ENCODE assay signal across 1 cellular context in the genomic region with DNA sequence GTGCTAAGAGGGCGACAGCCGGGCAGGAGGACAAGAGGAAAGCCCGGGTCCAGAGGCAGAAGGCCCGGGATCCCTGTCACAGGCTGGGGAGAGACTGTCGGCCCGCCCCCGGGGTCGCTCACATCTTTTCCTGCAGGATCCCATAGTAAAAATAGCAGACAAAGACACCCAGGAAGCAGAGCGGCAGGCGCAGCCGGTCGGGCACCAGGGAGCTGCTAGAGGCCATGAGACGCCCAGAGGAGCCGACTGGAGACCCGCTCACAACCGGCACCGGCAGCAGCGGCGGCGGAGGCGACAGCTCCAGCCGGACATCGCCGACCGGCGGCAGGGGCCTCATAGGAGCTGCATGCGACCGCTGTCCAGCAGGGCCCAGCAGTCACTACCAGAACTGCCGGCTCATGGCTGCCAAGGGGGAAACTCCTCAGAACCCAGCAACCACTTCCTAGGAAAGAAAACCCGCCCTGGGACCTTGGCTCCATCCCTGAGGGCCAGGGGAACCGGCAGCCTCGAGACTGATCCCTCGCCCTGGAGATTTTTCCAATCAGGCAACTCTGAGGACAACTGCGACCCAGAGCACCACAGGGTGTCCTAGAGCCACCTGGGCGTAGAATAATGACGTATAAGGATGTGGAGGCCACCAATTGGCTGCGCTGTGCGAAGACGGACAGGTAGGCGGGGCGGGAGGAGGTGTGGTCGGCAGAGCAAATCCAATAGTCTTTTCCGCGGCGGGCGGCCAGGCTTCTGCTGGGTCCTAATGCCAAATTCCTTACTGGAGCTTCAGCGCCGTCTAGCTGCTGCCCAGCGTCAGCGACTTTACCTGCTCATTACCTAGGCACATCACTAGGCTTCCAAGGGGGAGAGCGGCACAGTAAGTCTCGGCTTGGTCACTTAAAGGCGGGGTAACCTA.
TF ChIP-seq lines count a peak whose summit lies in the region.

A gene with protein sequence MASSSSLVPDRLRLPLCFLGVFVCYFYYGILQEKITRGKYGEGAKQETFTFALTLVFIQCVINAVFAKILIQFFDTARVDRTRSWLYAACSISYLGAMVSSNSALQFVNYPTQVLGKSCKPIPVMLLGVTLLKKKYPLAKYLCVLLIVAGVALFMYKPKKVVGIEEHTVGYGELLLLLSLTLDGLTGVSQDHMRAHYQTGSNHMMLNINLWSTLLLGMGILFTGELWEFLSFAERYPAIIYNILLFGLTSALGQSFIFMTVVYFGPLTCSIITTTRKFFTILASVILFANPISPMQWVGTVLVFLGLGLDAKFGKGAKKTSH (minus strand): TSS at position 357 of the 907 bp plus-strand sequence. CDS start 131 bp downstream, at position 226.

TF ChIP-seq in HepG2, 621 proteins besides CTCF, POLR2A, EP300 and RAD21 (continued from another document and continues in another):
- TF ChIP-seq ZNF234 (CRISPR knock-in tag; conservative IDR thresholded peaks at IDR 0.05): no peak
- no peak for TF ChIP-seq RARG (CRISPR knock-in tag; IDR thresholded peaks at IDR 0.05; ENCODE audit: low read depth)
- no peak for TF ChIP-seq NFKBIZ (CRISPR knock-in tag; IDR thresholded peaks at IDR 0.05)
- peak; percentile 88; the same call in 1 of the 2 replicates for TF ChIP-seq RFXAP (CRISPR knock-in tag; IDR thresholded peaks at IDR 0.05; ENCODE audit: borderline replicate concordance)
- peak; percentile 78; the same call in 1 of the 2 replicates for TF ChIP-seq ZNF451 (CRISPR knock-in tag; IDR thresholded peaks at IDR 0.05)
- TF ChIP-seq, protein P1, sequence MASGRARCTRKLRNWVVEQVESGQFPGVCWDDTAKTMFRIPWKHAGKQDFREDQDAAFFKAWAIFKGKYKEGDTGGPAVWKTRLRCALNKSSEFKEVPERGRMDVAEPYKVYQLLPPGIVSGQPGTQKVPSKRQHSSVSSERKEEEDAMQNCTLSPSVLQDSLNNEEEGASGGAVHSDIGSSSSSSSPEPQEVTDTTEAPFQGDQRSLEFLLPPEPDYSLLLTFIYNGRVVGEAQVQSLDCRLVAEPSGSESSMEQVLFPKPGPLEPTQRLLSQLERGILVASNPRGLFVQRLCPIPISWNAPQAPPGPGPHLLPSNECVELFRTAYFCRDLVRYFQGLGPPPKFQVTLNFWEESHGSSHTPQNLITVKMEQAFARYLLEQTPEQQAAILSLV (CRISPR knock-in tag; IDR thresholded peaks at IDR 0.05; ENCODE audit: borderline replicate concordance): peak; percentile 92; the same call in 1 of the 2 replicates
- TF ChIP-seq NFIB (CRISPR knock-in tag; IDR thresholded peaks at IDR 0.05; ENCODE audit: borderline replicate concordance): no peak
- TF ChIP-seq, protein P2, sequence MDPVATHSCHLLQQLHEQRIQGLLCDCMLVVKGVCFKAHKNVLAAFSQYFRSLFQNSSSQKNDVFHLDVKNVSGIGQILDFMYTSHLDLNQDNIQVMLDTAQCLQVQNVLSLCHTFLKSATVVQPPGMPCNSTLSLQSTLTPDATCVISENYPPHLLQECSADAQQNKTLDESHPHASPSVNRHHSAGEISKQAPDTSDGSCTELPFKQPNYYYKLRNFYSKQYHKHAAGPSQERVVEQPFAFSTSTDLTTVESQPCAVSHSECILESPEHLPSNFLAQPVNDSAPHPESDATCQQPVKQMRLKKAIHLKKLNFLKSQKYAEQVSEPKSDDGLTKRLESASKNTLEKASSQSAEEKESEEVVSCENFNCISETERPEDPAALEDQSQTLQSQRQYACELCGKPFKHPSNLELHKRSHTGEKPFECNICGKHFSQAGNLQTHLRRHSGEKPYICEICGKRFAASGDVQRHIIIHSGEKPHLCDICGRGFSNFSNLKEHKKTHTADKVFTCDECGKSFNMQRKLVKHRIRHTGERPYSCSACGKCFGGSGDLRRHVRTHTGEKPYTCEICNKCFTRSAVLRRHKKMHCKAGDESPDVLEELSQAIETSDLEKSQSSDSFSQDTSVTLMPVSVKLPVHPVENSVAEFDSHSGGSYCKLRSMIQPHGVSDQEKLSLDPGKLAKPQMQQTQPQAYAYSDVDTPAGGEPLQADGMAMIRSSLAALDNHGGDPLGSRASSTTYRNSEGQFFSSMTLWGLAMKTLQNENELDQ (CRISPR knock-in tag; IDR thresholded peaks at IDR 0.05; ENCODE audit: borderline replicate concordance): no peak
- TF ChIP-seq, protein P3, sequence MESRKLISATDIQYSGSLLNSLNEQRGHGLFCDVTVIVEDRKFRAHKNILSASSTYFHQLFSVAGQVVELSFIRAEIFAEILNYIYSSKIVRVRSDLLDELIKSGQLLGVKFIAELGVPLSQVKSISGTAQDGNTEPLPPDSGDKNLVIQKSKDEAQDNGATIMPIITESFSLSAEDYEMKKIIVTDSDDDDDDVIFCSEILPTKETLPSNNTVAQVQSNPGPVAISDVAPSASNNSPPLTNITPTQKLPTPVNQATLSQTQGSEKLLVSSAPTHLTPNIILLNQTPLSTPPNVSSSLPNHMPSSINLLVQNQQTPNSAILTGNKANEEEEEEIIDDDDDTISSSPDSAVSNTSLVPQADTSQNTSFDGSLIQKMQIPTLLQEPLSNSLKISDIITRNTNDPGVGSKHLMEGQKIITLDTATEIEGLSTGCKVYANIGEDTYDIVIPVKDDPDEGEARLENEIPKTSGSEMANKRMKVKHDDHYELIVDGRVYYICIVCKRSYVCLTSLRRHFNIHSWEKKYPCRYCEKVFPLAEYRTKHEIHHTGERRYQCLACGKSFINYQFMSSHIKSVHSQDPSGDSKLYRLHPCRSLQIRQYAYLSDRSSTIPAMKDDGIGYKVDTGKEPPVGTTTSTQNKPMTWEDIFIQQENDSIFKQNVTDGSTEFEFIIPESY (CRISPR knock-in tag; IDR thresholded peaks at IDR 0.05): peak; percentile 77
- TF ChIP-seq KLF15 (CRISPR knock-in tag; IDR thresholded peaks at IDR 0.05; ENCODE audit: borderline replicate concordance): peak; percentile 70; the same call in 1 of the 2 replicates
- 0 out of 2 replicates have a peak, but pooled peaks have one; percentile 83 for TF ChIP-seq ZNF180 (CRISPR knock-in tag; IDR thresholded peaks at IDR 0.05; ENCODE audit: borderline replicate concordance, low read depth)
- TF ChIP-seq, protein P4, sequence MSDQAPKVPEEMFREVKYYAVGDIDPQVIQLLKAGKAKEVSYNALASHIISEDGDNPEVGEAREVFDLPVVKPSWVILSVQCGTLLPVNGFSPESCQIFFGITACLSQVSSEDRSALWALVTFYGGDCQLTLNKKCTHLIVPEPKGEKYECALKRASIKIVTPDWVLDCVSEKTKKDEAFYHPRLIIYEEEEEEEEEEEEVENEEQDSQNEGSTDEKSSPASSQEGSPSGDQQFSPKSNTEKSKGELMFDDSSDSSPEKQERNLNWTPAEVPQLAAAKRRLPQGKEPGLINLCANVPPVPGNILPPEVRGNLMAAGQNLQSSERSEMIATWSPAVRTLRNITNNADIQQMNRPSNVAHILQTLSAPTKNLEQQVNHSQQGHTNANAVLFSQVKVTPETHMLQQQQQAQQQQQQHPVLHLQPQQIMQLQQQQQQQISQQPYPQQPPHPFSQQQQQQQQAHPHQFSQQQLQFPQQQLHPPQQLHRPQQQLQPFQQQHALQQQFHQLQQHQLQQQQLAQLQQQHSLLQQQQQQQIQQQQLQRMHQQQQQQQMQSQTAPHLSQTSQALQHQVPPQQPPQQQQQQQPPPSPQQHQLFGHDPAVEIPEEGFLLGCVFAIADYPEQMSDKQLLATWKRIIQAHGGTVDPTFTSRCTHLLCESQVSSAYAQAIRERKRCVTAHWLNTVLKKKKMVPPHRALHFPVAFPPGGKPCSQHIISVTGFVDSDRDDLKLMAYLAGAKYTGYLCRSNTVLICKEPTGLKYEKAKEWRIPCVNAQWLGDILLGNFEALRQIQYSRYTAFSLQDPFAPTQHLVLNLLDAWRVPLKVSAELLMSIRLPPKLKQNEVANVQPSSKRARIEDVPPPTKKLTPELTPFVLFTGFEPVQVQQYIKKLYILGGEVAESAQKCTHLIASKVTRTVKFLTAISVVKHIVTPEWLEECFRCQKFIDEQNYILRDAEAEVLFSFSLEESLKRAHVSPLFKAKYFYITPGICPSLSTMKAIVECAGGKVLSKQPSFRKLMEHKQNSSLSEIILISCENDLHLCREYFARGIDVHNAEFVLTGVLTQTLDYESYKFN (CRISPR knock-in tag; conservative IDR thresholded peaks at IDR 0.05): peak; percentile 57
- no peak for TF ChIP-seq ZNF326 (CRISPR knock-in tag; IDR thresholded peaks at IDR 0.05; ENCODE audit: borderline replicate concordance)
- no peak for TF ChIP-seq ZFYVE20 (CRISPR knock-in tag; IDR thresholded peaks at IDR 0.05; ENCODE audit: borderline replicate concordance, low read depth)
- TF ChIP-seq, protein P5, sequence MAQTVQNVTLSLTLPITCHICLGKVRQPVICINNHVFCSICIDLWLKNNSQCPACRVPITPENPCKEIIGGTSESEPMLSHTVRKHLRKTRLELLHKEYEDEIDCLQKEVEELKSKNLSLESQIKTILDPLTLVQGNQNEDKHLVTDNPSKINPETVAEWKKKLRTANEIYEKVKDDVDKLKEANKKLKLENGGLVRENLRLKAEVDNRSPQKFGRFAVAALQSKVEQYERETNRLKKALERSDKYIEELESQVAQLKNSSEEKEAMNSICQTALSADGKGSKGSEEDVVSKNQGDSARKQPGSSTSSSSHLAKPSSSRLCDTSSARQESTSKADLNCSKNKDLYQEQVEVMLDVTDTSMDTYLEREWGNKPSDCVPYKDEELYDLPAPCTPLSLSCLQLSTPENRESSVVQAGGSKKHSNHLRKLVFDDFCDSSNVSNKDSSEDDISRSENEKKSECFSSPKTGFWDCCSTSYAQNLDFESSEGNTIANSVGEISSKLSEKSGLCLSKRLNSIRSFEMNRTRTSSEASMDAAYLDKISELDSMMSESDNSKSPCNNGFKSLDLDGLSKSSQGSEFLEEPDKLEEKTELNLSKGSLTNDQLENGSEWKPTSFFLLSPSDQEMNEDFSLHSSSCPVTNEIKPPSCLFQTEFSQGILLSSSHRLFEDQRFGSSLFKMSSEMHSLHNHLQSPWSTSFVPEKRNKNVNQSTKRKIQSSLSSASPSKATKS (CRISPR knock-in tag; IDR thresholded peaks at IDR 0.05): no peak; the same call in 1 of the 2 replicates
- no peak for TF ChIP-seq HNF4A (CRISPR knock-in tag; IDR thresholded peaks at IDR 0.05)
- TF ChIP-seq, protein P6, sequence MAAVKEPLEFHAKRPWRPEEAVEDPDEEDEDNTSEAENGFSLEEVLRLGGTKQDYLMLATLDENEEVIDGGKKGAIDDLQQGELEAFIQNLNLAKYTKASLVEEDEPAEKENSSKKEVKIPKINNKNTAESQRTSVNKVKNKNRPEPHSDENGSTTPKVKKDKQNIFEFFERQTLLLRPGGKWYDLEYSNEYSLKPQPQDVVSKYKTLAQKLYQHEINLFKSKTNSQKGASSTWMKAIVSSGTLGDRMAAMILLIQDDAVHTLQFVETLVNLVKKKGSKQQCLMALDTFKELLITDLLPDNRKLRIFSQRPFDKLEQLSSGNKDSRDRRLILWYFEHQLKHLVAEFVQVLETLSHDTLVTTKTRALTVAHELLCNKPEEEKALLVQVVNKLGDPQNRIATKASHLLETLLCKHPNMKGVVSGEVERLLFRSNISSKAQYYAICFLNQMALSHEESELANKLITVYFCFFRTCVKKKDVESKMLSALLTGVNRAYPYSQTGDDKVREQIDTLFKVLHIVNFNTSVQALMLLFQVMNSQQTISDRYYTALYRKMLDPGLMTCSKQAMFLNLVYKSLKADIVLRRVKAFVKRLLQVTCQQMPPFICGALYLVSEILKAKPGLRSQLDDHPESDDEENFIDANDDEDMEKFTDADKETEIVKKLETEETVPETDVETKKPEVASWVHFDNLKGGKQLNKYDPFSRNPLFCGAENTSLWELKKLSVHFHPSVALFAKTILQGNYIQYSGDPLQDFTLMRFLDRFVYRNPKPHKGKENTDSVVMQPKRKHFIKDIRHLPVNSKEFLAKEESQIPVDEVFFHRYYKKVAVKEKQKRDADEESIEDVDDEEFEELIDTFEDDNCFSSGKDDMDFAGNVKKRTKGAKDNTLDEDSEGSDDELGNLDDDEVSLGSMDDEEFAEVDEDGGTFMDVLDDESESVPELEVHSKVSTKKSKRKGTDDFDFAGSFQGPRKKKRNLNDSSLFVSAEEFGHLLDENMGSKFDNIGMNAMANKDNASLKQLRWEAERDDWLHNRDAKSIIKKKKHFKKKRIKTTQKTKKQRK (IDR thresholded peaks at IDR 0.05; ENCODE audit: low read length): no peak
- no peak for TF ChIP-seq ARID2 (CRISPR knock-in tag; IDR thresholded peaks at IDR 0.05; ENCODE audit: borderline replicate concordance)
- TF ChIP-seq, protein P7, sequence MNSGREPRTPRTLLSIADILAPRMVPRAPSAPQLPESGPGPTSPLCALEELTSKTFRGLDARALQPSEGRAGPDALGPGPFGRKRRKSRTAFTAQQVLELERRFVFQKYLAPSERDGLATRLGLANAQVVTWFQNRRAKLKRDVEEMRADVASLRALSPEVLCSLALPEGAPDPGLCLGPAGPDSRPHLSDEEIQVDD (CRISPR knock-in tag; IDR thresholded peaks at IDR 0.05; ENCODE audit: borderline replicate concordance): peak; percentile 43; the same call in 1 of the 2 replicates
- TF ChIP-seq, protein P8, sequence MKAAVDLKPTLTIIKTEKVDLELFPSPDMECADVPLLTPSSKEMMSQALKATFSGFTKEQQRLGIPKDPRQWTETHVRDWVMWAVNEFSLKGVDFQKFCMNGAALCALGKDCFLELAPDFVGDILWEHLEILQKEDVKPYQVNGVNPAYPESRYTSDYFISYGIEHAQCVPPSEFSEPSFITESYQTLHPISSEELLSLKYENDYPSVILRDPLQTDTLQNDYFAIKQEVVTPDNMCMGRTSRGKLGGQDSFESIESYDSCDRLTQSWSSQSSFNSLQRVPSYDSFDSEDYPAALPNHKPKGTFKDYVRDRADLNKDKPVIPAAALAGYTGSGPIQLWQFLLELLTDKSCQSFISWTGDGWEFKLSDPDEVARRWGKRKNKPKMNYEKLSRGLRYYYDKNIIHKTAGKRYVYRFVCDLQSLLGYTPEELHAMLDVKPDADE (CRISPR knock-in tag; IDR thresholded peaks at IDR 0.05): no peak
- peak; percentile 87 for TF ChIP-seq CCAR2 (optimal IDR thresholded peaks at IDR 0.05; ENCODE audit: low read depth, low read length)
- TF ChIP-seq, protein P9, sequence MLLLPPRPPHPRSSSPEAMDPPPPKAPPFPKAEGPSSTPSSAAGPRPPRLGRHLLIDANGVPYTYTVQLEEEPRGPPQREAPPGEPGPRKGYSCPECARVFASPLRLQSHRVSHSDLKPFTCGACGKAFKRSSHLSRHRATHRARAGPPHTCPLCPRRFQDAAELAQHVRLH (CRISPR knock-in tag; IDR thresholded peaks at IDR 0.05; ENCODE audit: borderline replicate concordance, low read depth): peak; percentile 99
- peak; percentile 88; the same call in 1 of the 2 replicates for TF ChIP-seq SIN3B (IDR thresholded peaks at IDR 0.05; ENCODE audit: low read length)
- no peak for TF ChIP-seq HNRNPUL1 (IDR thresholded peaks at IDR 0.05; ENCODE audit: low read depth, low read length)
- TF ChIP-seq BHLHE40 (IDR thresholded peaks at IDR 0.05; ENCODE audit: low read length): peak; percentile 58; the same call in 1 of the 2 replicates
- TF ChIP-seq NCOA2 (CRISPR knock-in tag; IDR thresholded peaks at IDR 0.05): peak; percentile 14
- peak; percentile 85 for TF ChIP-seq KMT2B (CRISPR knock-in tag; IDR thresholded peaks at IDR 0.05)
- TF ChIP-seq KMT2A (CRISPR knock-in tag; IDR thresholded peaks at IDR 0.05): peak; percentile 92
- no peak for TF ChIP-seq ZNF674 (CRISPR knock-in tag; IDR thresholded peaks at IDR 0.05; ENCODE audit: low read depth)
- no peak for TF ChIP-seq MZF1 (CRISPR knock-in tag; IDR thresholded peaks at IDR 0.05; ENCODE audit: borderline replicate concordance)
- TF ChIP-seq ZNF747 (CRISPR knock-in tag; IDR thresholded peaks at IDR 0.05; ENCODE audit: borderline replicate concordance): no peak
- TF ChIP-seq HNRNPH1 (optimal IDR thresholded peaks at IDR 0.05; ENCODE audit: low read depth, low read length): peak; percentile 84
- peak; percentile 53; the same call in 1 of the 2 replicates for TF ChIP-seq ZNF746 (CRISPR knock-in tag; IDR thresholded peaks at IDR 0.05)
- TF ChIP-seq HOXD1 (CRISPR knock-in tag; IDR thresholded peaks at IDR 0.05): peak; percentile 13; the same call in 1 of the 2 replicates
- TF ChIP-seq ZNF253 (CRISPR knock-in tag; IDR thresholded peaks at IDR 0.05; ENCODE audit: borderline replicate concordance): no peak
- no peak for TF ChIP-seq CBX2 (IDR thresholded peaks at IDR 0.05; ENCODE audit: low read depth, low read length)
- TF ChIP-seq CBX2 (CRISPR knock-in tag; IDR thresholded peaks at IDR 0.05; ENCODE audit: low read depth): no peak
- peak; percentile 94 for TF ChIP-seq HDAC1 (CRISPR knock-in tag; IDR thresholded peaks at IDR 0.05)
- no peak for TF ChIP-seq MTA3 (CRISPR knock-in tag; IDR thresholded peaks at IDR 0.05)
